Comparison of ENCODE assay signal across 24 cellular contexts in the genomic region with DNA sequence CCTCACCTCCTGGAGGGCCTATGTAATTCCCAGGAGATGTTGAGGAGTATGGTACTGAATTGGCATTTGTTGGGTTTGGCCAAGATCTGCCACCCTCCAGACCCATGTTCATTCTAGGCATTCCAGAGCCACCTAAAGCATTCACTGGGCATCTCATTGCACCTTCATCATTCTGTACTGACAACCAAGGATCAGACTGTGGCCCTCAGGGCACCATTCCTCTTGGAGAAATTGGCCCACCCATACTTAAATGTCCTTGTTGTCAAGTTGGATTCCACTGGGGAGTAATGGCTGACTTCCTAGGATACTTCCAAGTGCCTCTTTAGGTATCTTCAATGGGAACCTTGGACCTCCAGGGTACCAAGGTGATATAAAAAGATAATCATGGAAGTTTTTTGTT.
"Had no signal": no experiment of that assay in that cellular context is flagged by ENCODE, and none has a peak within 500 bp of the region (broad histone marks: within the 10 kb centered on the region; RNA-seq: fewer than 3 reads in every experiment).

No MANE protein-coding gene starts in this region.

- H3K9me3 ChIP-seq: neutrophil, ovary, psoas muscle, right lobe of liver, sigmoid colon, stomach, thoracic aorta, thyroid gland, tibial nerve, upper lobe of right lung, uterus had no signal

- H3K4me1 ChIP-seq: parathyroid adenoma, psoas muscle, right lobe of liver, upper lobe of right lung had no signal

- DNase-seq: naive thymus-derived CD4-positive, alpha-beta T cell; natural killer cell; ovary; posterior cingulate gyrus; psoas muscle; right cardiac atrium; right lobe of liver; sigmoid colon; small intestine; stimulated activated CD4-positive, alpha-beta T cell treated with anti-CD3 and anti-CD28 coated beads, Interleukin-15, amount 100 ng/mL, for 24 hours; stimulated activated CD4-positive, alpha-beta T cell treated with anti-CD3 and anti-CD28 coated beads, Interleukin-2, amount 100 ng/mL, for 24 hours; stimulated activated CD4-positive, alpha-beta T cell treated with anti-CD3 and anti-CD28 coated beads, Interleukin-2, amount 100 ng/mL, for 48 hours; stimulated activated CD4-positive, alpha-beta T cell treated with anti-CD3 and anti-CD28 coated beads, Interleukin-4, amount 100 ng/mL, for 24 hours; stimulated activated naive B cell treated with anti-CD40 and anti-IgM and Interleukin-4, amounts not matched to agents 10 μg/mL and 1 μg/mL and 100 μg/mL, for 72 hours; stimulated activated naive CD4-positive, alpha-beta T cell treated with Interleukin-2 at 50 U/mL for 16 hours; stomach; thyroid gland; upper lobe of right lung; uterus had no signal

- H3K27ac ChIP-seq: neutrophil, ovary, parathyroid adenoma, psoas muscle, right lobe of liver, sigmoid colon, stomach, thoracic aorta, thyroid gland, tibial nerve, upper lobe of right lung, uterus had no signal

- H3K4me3 ChIP-seq: ovary, psoas muscle, right lobe of liver, sigmoid colon, stomach, thoracic aorta, thyroid gland, tibial nerve, upper lobe of right lung, uterus had no signal

- H2AFZ ChIP-seq: parathyroid adenoma had no signal

- H3K27me3 ChIP-seq: ovary, right lobe of liver, sigmoid colon, stomach, thyroid gland, tibial nerve, upper lobe of right lung, uterus had no signal

- H3K79me2 ChIP-seq: parathyroid adenoma had no signal

- ATAC-seq: naive thymus-derived CD4-positive, alpha-beta T cell; natural killer cell; psoas muscle; right cardiac atrium; right lobe of liver; stimulated activated effector memory CD8-positive, alpha-beta T cell treated with anti-CD3 and anti-CD28 coated beads, Interleukin-12 subunit alpha, Interleukin-12 subunit beta, amount 100 ng/mL, for 72 hours; stimulated activated naive B cell treated with anti-CD40 and anti-IgM and Interleukin-4, amounts not matched to agents 10 μg/mL and 1 μg/mL and 100 μg/mL, for 72 hours; upper lobe of right lung had no signal

- H3K36me3 ChIP-seq: neutrophil, ovary, right lobe of liver, sigmoid colon, stomach, thoracic aorta, thyroid gland, tibial nerve, upper lobe of right lung, uterus had no signal

- H3K9ac ChIP-seq: parathyroid adenoma had no signal
